Comparison of ENCODE assay signal across 16 cellular contexts in genomic region chr12:3480744-3481143, GRCh38. TPM values are rescaled to one million over a fixed set of nuclear protein-coding genes. Genes with fewer than 3 reads are reported as not detected.
DNase-seq lines count a peak whose midpoint lies in the region; ATAC-seq and TF ChIP-seq lines count a peak whose summit lies in the region.
"Had no signal": no experiment of that assay in that cellular context is flagged by ENCODE, and none has a peak within 500 bp of the region (broad histone marks: within the 10 kb centered on the region; RNA-seq: fewer than 3 reads in every experiment).

No MANE protein-coding gene starts in this region.

- H3K27ac Mint-ChIP-seq in endodermal cell (no peak overlapping the region), Calu3 (ENCODE audit: unreplicated experiment) (no peak overlapping the region)
- H3K27ac Mint-ChIP-seq: CD4-positive, CD25-positive, alpha-beta regulatory T cell had no signal

- H3K4me1 Mint-ChIP-seq in endodermal cell (peaks cover 6% of the 10 kb centered on the region), Calu3 (ENCODE audit: low read depth, unreplicated experiment) (no peaks in the 10 kb centered on the region)
- H3K4me1 Mint-ChIP-seq: CD4-positive, CD25-positive, alpha-beta regulatory T cell had no signal

- no peaks in the 10 kb centered on the region for H3K36me3 ChIP-seq in right atrium auricular region
- no peaks in the 10 kb centered on the region for H3K36me3 ChIP-seq in endodermal cell (ENCODE audit: control insufficient read depth, insufficient read depth, low read length)
- H3K36me3 ChIP-seq: BLaER1 treated with 17β-estradiol and CSF1 and Interleukin-3, amounts not matched to agents 10 nM and 100 nM had no signal

- H3K4me3 ChIP-seq in right cardiac atrium (ENCODE audit: low read length): no peak overlapping the region
- no peak overlapping the region for H3K4me3 ChIP-seq in right atrium auricular region
- no peak overlapping the region for H3K4me3 ChIP-seq in endodermal cell (ENCODE audit: low read length)
- H3K4me3 ChIP-seq: BLaER1 treated with 17β-estradiol and CSF1 and Interleukin-3, amounts not matched to agents 10 nM and 100 nM had no signal

- H3K36me3 Mint-ChIP-seq in endodermal cell (ENCODE audit: low read depth) (no peaks in the 10 kb centered on the region), Calu3 (ENCODE audit: insufficient read depth, unreplicated experiment) (no peaks in the 10 kb centered on the region)
- H3K36me3 Mint-ChIP-seq: CD4-positive, CD25-positive, alpha-beta regulatory T cell had no signal

- no peaks in the 10 kb centered on the region for H3K27me3 ChIP-seq in right cardiac atrium (ENCODE audit: control insufficient read depth, insufficient read depth)
- H3K27me3 ChIP-seq in right atrium auricular region: no peaks in the 10 kb centered on the region
- no peaks in the 10 kb centered on the region for H3K27me3 ChIP-seq in endodermal cell (ENCODE audit: control insufficient read depth, insufficient read depth, low read length, poor library complexity, severe bottlenecking)
- H3K27me3 ChIP-seq: BLaER1 treated with 17β-estradiol and CSF1 and Interleukin-3, amounts not matched to agents 10 nM and 100 nM had no signal

- WGBS in right cardiac atrium: 11% methylated on average over 2 of the region's 2 CpGs
- WGBS in endodermal cell (ENCODE audit: insufficient coverage in 1 of 2, insufficient read length in 1 of 2), 2 experiments: 65 to 78% methylated on average over 2 of the region's 2 CpGs

- H3K9me3 Mint-ChIP-seq in endodermal cell (no peaks in the 10 kb centered on the region), Calu3 (ENCODE audit: low read depth, unreplicated experiment) (no peaks in the 10 kb centered on the region)
- H3K9me3 Mint-ChIP-seq: CD4-positive, CD25-positive, alpha-beta regulatory T cell had no signal

- H3K27ac ChIP-seq in right cardiac atrium (ENCODE audit: low read length): no peak overlapping the region
- H3K27ac ChIP-seq in right atrium auricular region: no peak overlapping the region
- H3K27ac ChIP-seq in endodermal cell (ENCODE audit: low read depth, low read length): no peak overlapping the region
- H3K27ac ChIP-seq: BLaER1 treated with 17β-estradiol and CSF1 and Interleukin-3, amounts not matched to agents 10 nM and 100 nM; HL-60 had no signal

- TF ChIP-seq CTCF in right atrium auricular region (IDR thresholded peaks at IDR 0.05) (no peak), endodermal cell (conservative IDR thresholded peaks at IDR 0.05) (no peak), Calu3 (IDR thresholded peaks at IDR 0.05; ENCODE audit: unreplicated experiment) (no peak)

- no TSS peak for BruUV-seq in Calu3 (replicated peaks; lab: Mats Ljungman, UMichigan)

- peak; percentile 4 for DNase-seq in NCI-H510A treated with DMSO at 0.1 percent for 48 hours (lab: John Stamatoyannopoulos, UW)
- DNase-seq in NCI-H510A (lab: John Stamatoyannopoulos, UW): no peak
- peak in 1 of 3 donors; percentile 51 for DNase-seq in right cardiac atrium
- DNase-seq in right atrium auricular region (ENCODE audit: low spot score): no peak
- peak; percentile 43 for DNase-seq in endodermal cell
- peak; percentile 44 for DNase-seq in posterior vena cava (ENCODE audit: low spot score)
- DNase-seq in DMS 273 (lab: John Stamatoyannopoulos, UW; ENCODE audit: unreplicated experiment): no peak
- no peak for DNase-seq in Calu3
- DNase-seq: ACHN; CD4-positive, CD25-positive, alpha-beta regulatory T cell; DND-41; GDM1 had no signal

- H3K4me1 ChIP-seq in right cardiac atrium (ENCODE audit: control insufficient read depth, insufficient read depth, low read length): peaks cover 7% of the 10 kb centered on the region
- peaks cover 0 to 7% of the 10 kb centered on the region in 2 donors for H3K4me1 ChIP-seq in right atrium auricular region
- H3K4me1 ChIP-seq in endodermal cell (ENCODE audit: control insufficient read depth, insufficient read depth, low read length): no peaks in the 10 kb centered on the region
- H3K4me1 ChIP-seq: BLaER1 treated with 17β-estradiol and CSF1 and Interleukin-3, amounts not matched to agents 10 nM and 100 nM had no signal

- CTCF ChIA-PET in Calu3 (lab: Charles Lee): interaction anchor here (0.9 kb wide), 1 partner anchor 46 kb away, joined by 3 read pairs; no protein-coding TSS in a partner anchor

- H3K27me3 Mint-ChIP-seq in endodermal cell (ENCODE audit: insufficient read depth) (peaks cover 18% of the 10 kb centered on the region), Calu3 (ENCODE audit: unreplicated experiment) (peaks cover 94% of the 10 kb centered on the region)

- H3K9me3 ChIP-seq in right cardiac atrium (ENCODE audit: control insufficient read depth, low read length) (no peaks in the 10 kb centered on the region), right atrium auricular region (no peaks in the 10 kb centered on the region), endodermal cell (ENCODE audit: control insufficient read depth, low read length) (no peaks in the 10 kb centered on the region)
- H3K9me3 ChIP-seq: BLaER1 treated with 17β-estradiol and CSF1 and Interleukin-3, amounts not matched to agents 10 nM and 100 nM had no signal

- intact Hi-C loops in right cardiac atrium (cut with DNase I) (no loop called here), posterior vena cava (cut with DNase I) (no loop called here), Calu3 (cut with micrococcal nuclease; ENCODE audit: unreplicated experiment) (no loop called here)

- H3K9ac ChIP-seq in endodermal cell (ENCODE audit: extremely low read depth, low read length, poor library complexity, severe bottlenecking): no peak overlapping the region
- H3K9ac ChIP-seq: BLaER1 treated with 17β-estradiol and CSF1 and Interleukin-3, amounts not matched to agents 10 nM and 100 nM had no signal

- H3K4me3 Mint-ChIP-seq in endodermal cell: no peak overlapping the region
- no peak overlapping the region for H3K4me3 Mint-ChIP-seq in Calu3 (ENCODE audit: low read depth, unreplicated experiment)
- H3K4me3 Mint-ChIP-seq: CD4-positive, CD25-positive, alpha-beta regulatory T cell had no signal

- ATAC-seq in right cardiac atrium: peak; percentile 67 to 74
- ATAC-seq: HCT116 had no signal

RNA-seq across cellular contexts. Expression of gene PRMT8, which starts 10.3 kb away (rescaled TPM):
- total RNA-seq in right cardiac atrium (1 to 10 TPM; 1.2 to 6.1 (median 1.8) TPM), right atrium auricular region (under 1 TPM; 0.52 to 0.67 TPM), endodermal cell (under 1 TPM; 0.29 to 0.42 TPM), posterior vena cava (not detected), Calu3 (2022) (not detected in 2 replicates)
- polyA plus RNA-seq in right cardiac atrium: 0.63 TPM
- 5.3 TPM for polyA plus RNA-seq in endodermal cell (2013, experiment 1 of 2)
- polyA plus RNA-seq in endodermal cell (2013, experiment 2 of 2): 4.7 TPM
- total RNA-seq: A172; CD4-positive, CD25-positive, alpha-beta regulatory T cell had no signal
- polyA plus RNA-seq: CD4-positive, CD25-positive, alpha-beta regulatory T cell had no signal

Comparison
In these comparisons a context has a peak if more than half of its experiments do, and no peak if none do; other contexts are left out.
1. DNase-seq: peak in NCI-H510A treated with DMSO at 0.1 percent for 48 hours (single experiment), endodermal cell (single experiment) and posterior vena cava (single experiment); none in NCI-H510A (single experiment), right atrium auricular region (single experiment), DMS 273 (single experiment) and Calu3 (single experiment).